1 cellular context compared by ENCODE assay signal in genomic region chr11:2126520-2127085, GRCh38.
A peak's percentile ranks its signal among the peaks of the same experiment; 100 is the strongest.
TF ChIP-seq lines count a peak whose summit lies in the region.

No MANE protein-coding gene starts in this region.

TF ChIP-seq in K562, 482 proteins besides CTCF, POLR2A, EP300 and RAD21:
- TF ChIP-seq MXD1 (CRISPR knock-in tag; IDR thresholded peaks at IDR 0.05; ENCODE audit: borderline replicate concordance, poor library complexity, severe bottlenecking) (no peak), EGR1 (conservative IDR thresholded peaks at IDR 0.05) (peak; percentile 41; the same call in 1 of the 2 replicates), TFE3 (CRISPR knock-in tag; IDR thresholded peaks at IDR 0.05) (no peak)
